In genomic region chr9:34957492-34958410, GRCh38 we compare ENCODE assay signal across 8 cellular contexts. TPM values are rescaled to one million over a fixed set of nuclear protein-coding genes. Genes with fewer than 3 reads are reported as not detected.
DNase-seq lines count a peak whose midpoint lies in the region; ATAC-seq and TF ChIP-seq lines count a peak whose summit lies in the region.

Gene PHF24 (plus strand): TSS chr9:34958285. CDS start chr9:34971299, 13,014 bp downstream.

- peaks cover 72% of the 10 kb centered on the region for H3K27me3 ChIP-seq in OCI-LY3 (ENCODE audit: low read depth, low read length)
- peaks cover 0 to 12% (median 4%) of the 10 kb centered on the region in 4 donors for H3K27me3 ChIP-seq in liver (ENCODE audit: control insufficient read depth in 4 of 4, insufficient read depth in 4 of 4, low read length in 3 of 4)

- no peaks in the 10 kb centered on the region for H3K79me2 ChIP-seq in OCI-LY3 (ENCODE audit: low read length)

- TF ChIP-seq CTCF in GM12865 (IDR thresholded peaks at IDR 0.05; ENCODE audit: insufficient read depth, low read depth, low read length, missing control alignments) (peak; percentile 17), OCI-LY3 (IDR thresholded peaks at IDR 0.05; ENCODE audit: low read depth, low read length) (no peak), liver (IDR thresholded peaks at IDR 0.05; ENCODE audit: low read depth, low read length, missing input control) (peak; percentile 9)

- H3K36me3 ChIP-seq in OCI-LY3 (replicated peaks; ENCODE audit: low read depth, low read length) (no peaks in the 10 kb centered on the region), liver (ENCODE audit: control insufficient read depth in 4 of 4, insufficient read depth in 3 of 4, low read depth in 1 of 4, low read length in 3 of 4) (no peaks in the 10 kb centered on the region)

- H4K20me1 ChIP-seq in OCI-LY3 (ENCODE audit: insufficient read depth, low read length) = no peaks in the 10 kb centered on the region

- H3K9ac ChIP-seq in OCI-LY3 (ENCODE audit: low read length) = no peak within 1 kb of the TSS
- H3K9ac ChIP-seq in liver (ENCODE audit: low read depth in 1 of 2, low read length in 2 of 2) = no peak within 1 kb of the TSS

- no peak for TF ChIP-seq RAD21 in liver (IDR thresholded peaks at IDR 0.05)

- H2AFZ ChIP-seq in OCI-LY3 (ENCODE audit: low read depth, low read length) = no peak within 1 kb of the TSS

- H3K4me3 ChIP-seq in GM12865 (ENCODE audit: low read depth, low read length) = no peak within 1 kb of the TSS
- H3K4me3 ChIP-seq in OCI-LY3 (ENCODE audit: low read length) = peak within 1 kb of the TSS; percentile 70
- H3K4me3 ChIP-seq in liver (ENCODE audit: low read depth in 1 of 3, low read length in 3 of 3) = peak within 1 kb of the TSS in 1 of 3 donors; percentile 70

- 3% methylated on average over 116 of the region's 116 CpGs for WGBS in liver

- DNase-seq in GM12865 (ENCODE audit: low read depth) (peak; percentile 15), caudate nucleus (lab: John Stamatoyannopoulos, UW) (peak in 17 of 61 donors; percentile 9 to 76 (median 24)), NCI-H2029 treated with DMSO at 0.1 percent for 48 hours (lab: John Stamatoyannopoulos, UW) (no peak)
- DNase-seq in stimulated activated naive CD8-positive, alpha-beta T cell treated with anti-CD3 and anti-CD28 coated beads, Interleukin-15, Interleukin-2, amounts not matched to agents 100 U/mL and 50 U/mL, for 24 hours = peak; percentile 25

- H3K27ac ChIP-seq in OCI-LY3 (ENCODE audit: low read length) (no peak within 1 kb of the TSS), caudate nucleus (ENCODE audit: low read depth, low read length) (peak within 1 kb of the TSS; percentile 55), liver (ENCODE audit: low read depth in 1 of 2, low read length in 2 of 2) (no peak within 1 kb of the TSS)

- peak; percentile 44 for ATAC-seq in stimulated activated naive CD8-positive, alpha-beta T cell treated with anti-CD3 and anti-CD28 coated beads, Interleukin-15, Interleukin-2, amounts not matched to agents 100 U/mL and 50 U/mL, for 24 hours
- no peak for ATAC-seq in HG03378 (IDR thresholded peaks at IDR 0.05; ENCODE audit: unreplicated experiment)
- no peak for ATAC-seq in GM19467 (IDR thresholded peaks at IDR 0.05; ENCODE audit: unreplicated experiment)

- H3K4me1 ChIP-seq in OCI-LY3 (ENCODE audit: low read length) (peaks cover 9% of the 10 kb centered on the region; the same call in 1 of the 2 replicates), liver (ENCODE audit: control insufficient read depth in 4 of 4, insufficient read depth in 4 of 4, low read length in 3 of 4) (peaks cover 4 to 10% (median 7%) of the 10 kb centered on the region in 4 donors)

- H3K9me3 ChIP-seq in OCI-LY3 (ENCODE audit: insufficient read depth, low read length) (no peaks in the 10 kb centered on the region), liver (ENCODE audit: control insufficient read depth in 4 of 4, low read length in 3 of 4) (no peaks in the 10 kb centered on the region)

- H3K4me2 ChIP-seq in OCI-LY3 (ENCODE audit: low read length) = peak within 1 kb of the TSS; percentile 64

TF ChIP-seq in liver, 16 proteins besides CTCF, POLR2A, EP300 and RAD21:
- TF ChIP-seq ATF3 (IDR thresholded peaks at IDR 0.05) (no peak), HNF4A (conservative IDR thresholded peaks at IDR 0.05) (no peak), REST (IDR thresholded peaks at IDR 0.05) (no peak), MAX (IDR thresholded peaks at IDR 0.05) (no peak), FOXA2 (IDR thresholded peaks at IDR 0.05) (no peak), EGR1 (IDR thresholded peaks at IDR 0.05; ENCODE audit: low read depth in 2 of 2) (no peak), RXRA (IDR thresholded peaks at IDR 0.05) (no peak)

RNA-seq across cellular contexts. Expression of gene PHF24, which starts in this region (rescaled TPM):
- total RNA-seq in liver = under 1 TPM; 0.05 to 0.17 TPM
- under 1 TPM; 0.01 to 0.03 TPM for polyA plus RNA-seq in liver
